1 cellular context compared by ENCODE assay signal in the genomic region with DNA sequence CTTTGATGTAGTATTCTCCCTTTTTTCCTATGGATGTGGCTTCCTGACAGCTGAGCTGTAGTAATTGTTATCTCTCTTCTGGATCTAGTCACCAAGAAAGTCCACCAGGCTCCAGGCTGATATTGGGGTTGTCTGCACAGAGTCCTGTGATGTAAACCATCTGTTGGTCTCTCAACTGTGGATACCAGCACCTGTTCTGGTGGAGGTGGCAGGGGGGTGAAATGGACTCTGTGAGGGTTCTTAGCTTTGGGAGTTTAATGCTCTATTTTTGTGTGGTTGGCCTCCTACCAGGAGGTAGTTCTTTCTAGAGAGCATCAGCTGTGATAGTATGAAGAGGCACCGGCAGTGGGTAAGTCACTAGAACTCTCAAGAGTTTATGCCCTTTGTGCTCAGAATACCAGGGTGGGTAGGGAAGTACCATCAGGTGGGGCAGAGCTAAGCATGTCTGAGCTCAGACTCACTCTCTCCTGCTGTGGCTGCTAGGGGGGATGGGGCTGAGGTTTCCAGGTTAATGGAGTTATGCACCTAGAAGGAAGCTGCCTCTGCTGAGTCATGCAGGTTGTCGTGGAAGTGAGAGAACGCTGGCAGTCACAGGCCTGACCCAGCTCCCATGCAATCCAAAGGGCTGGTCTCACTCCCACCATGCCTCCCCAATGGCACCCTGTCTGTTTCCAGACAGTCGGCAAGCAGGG.
A peak's percentile ranks its signal among the peaks of the same experiment; 100 is the strongest.
TF ChIP-seq lines count a peak whose summit lies in the region.

No MANE protein-coding gene starts in this region.

TF ChIP-seq in Ishikawa, 13 proteins besides CTCF, POLR2A, EP300 and RAD21:
- TF ChIP-seq REST (IDR thresholded peaks at IDR 0.05; ENCODE audit: low read depth): no peak
- TF ChIP-seq YY1 (IDR thresholded peaks at IDR 0.05; ENCODE audit: low read depth): 0 out of 2 replicates have a peak, but pooled peaks have one; percentile 13
- TF ChIP-seq FOXM1 (IDR thresholded peaks at IDR 0.05; ENCODE audit: borderline replicate concordance, low read depth): no peak
- TF ChIP-seq NFIC (IDR thresholded peaks at IDR 0.05): no peak
- TF ChIP-seq CEBPB (IDR thresholded peaks at IDR 0.05): no peak
- TF ChIP-seq MAX (IDR thresholded peaks at IDR 0.05): peak; percentile 34; the same call in 1 of the 2 replicates
- TF ChIP-seq USF1 (IDR thresholded peaks at IDR 0.05): no peak
- no peak for TF ChIP-seq EGR1 (IDR thresholded peaks at IDR 0.05)
- no peak for TF ChIP-seq CREB1 (IDR thresholded peaks at IDR 0.05; ENCODE audit: low read depth)
- 0 out of 2 replicates have a peak, but pooled peaks have one; percentile 24 for TF ChIP-seq TEAD4 (IDR thresholded peaks at IDR 0.05)
- 0 out of 2 replicates have a peak, but pooled peaks have one; percentile 12 for TF ChIP-seq TCF12 (IDR thresholded peaks at IDR 0.05; ENCODE audit: low read depth)
- TF ChIP-seq TAF1 (IDR thresholded peaks at IDR 0.05; ENCODE audit: low read depth): no peak
- no peak for TF ChIP-seq ZBTB7A (IDR thresholded peaks at IDR 0.05; ENCODE audit: low read depth)
